8 cellular contexts compared by ENCODE assay signal in genomic region chr10:114304566-114305421, GRCh38.
DNase-seq lines count a peak whose midpoint lies in the region; ATAC-seq and TF ChIP-seq lines count a peak whose summit lies in the region.

No MANE protein-coding gene starts in this region.

- peak overlapping the region; percentile 71 for H3K4me2 ChIP-seq in fibroblast of lung (ENCODE audit: extremely low read depth, insufficient read depth, low read length)
- peak overlapping the region; percentile 71 for H3K4me2 ChIP-seq in osteoblast (ENCODE audit: insufficient read depth, low read length)

- H3K36me3 ChIP-seq in fibroblast of lung (ENCODE audit: control insufficient read depth, insufficient read depth, low read length) = no peaks in the 10 kb centered on the region
- H3K36me3 ChIP-seq in osteoblast (ENCODE audit: insufficient read depth, low read length) = no peaks in the 10 kb centered on the region
- peaks cover 0 to 23% (median 0%) of the 10 kb centered on the region in 3 donors for H3K36me3 ChIP-seq in tibial artery

- no peaks in the 10 kb centered on the region for H4K20me1 ChIP-seq in fibroblast of lung (ENCODE audit: control insufficient read depth, extremely low read depth, insufficient read depth, low read length)
- no peaks in the 10 kb centered on the region for H4K20me1 ChIP-seq in osteoblast (ENCODE audit: insufficient read depth, low read length)

- H3K4me3 ChIP-seq in fibroblast of lung (replicated peaks in 1 of 4; ENCODE audit: control extremely low read depth in 1 of 4, insufficient read depth in 1 of 4, low read depth in 3 of 4, low read length in 4 of 4) = peak overlapping the region; percentile 0 to 48 (median 24)
- H3K4me3 ChIP-seq in osteoblast (ENCODE audit: insufficient read depth, low read length) = peak overlapping the region; percentile 7
- peak overlapping the region; percentile 36 to 39 for H3K4me3 ChIP-seq in tibial artery

- H3K4me1 ChIP-seq in fibroblast of lung (ENCODE audit: control insufficient read depth, extremely low read depth, insufficient read depth, low read length) = peaks cover 17% of the 10 kb centered on the region
- H3K4me1 ChIP-seq in osteoblast (ENCODE audit: insufficient read depth, low read length) = peaks cover 25% of the 10 kb centered on the region
- H3K4me1 ChIP-seq in tibial artery = peaks cover 0 to 57% (median 25%) of the 10 kb centered on the region in 4 donors

- H2AFZ ChIP-seq in fibroblast of lung (ENCODE audit: low read length) (no peak overlapping the region), osteoblast (ENCODE audit: low read length) (no peak overlapping the region)

- H3K79me2 ChIP-seq in fibroblast of lung (ENCODE audit: control insufficient read depth, insufficient read depth, low read length) (no peaks in the 10 kb centered on the region), osteoblast (ENCODE audit: insufficient read depth, low read length) (no peaks in the 10 kb centered on the region)

- ATAC-seq in HG02981 (IDR thresholded peaks at IDR 0.05; ENCODE audit: unreplicated experiment) = peak; percentile 52

- H3K9ac ChIP-seq in fibroblast of lung (ENCODE audit: insufficient read depth, low read length) = peak overlapping the region; percentile 41

- intact Hi-C loops in tibial artery (cut with DNase I; ENCODE audit: low total_unique reads) = loop anchor here (5.0 kb wide), 1 partner anchor 133 kb away; no protein-coding TSS in a partner anchor

- H3K9me3 ChIP-seq in fibroblast of lung (ENCODE audit: control insufficient read depth, insufficient read depth, low read depth, low read length) = no peaks in the 10 kb centered on the region
- no peaks in the 10 kb centered on the region for H3K9me3 ChIP-seq in osteoblast (ENCODE audit: low read depth, low read length)
- H3K9me3 ChIP-seq in tibial artery = no peaks in the 10 kb centered on the region

- H3K27ac ChIP-seq in fibroblast of lung (ENCODE audit: insufficient read depth, low read length) (peak overlapping the region; percentile 31), osteoblast (ENCODE audit: low read depth, low read length) (peak overlapping the region; percentile 1), tibial artery (peak overlapping the region; percentile 54 to 57)

- H3K27me3 ChIP-seq in fibroblast of lung (ENCODE audit: control insufficient read depth, insufficient read depth, low read length) = peaks cover 3% of the 10 kb centered on the region
- peaks cover 10% of the 10 kb centered on the region for H3K27me3 ChIP-seq in osteoblast (ENCODE audit: insufficient read depth, low read length)
- no peaks in the 10 kb centered on the region for H3K27me3 ChIP-seq in tibial artery

- DNase-seq in SIG-M5 treated with dmso at 0.1 percent for 504 hours (lab: John Stamatoyannopoulos, UW; ENCODE audit: unreplicated experiment) (peak; percentile 42), SIG-M5 (lab: John Stamatoyannopoulos, UW) (no peak), NCI-H524 (lab: John Stamatoyannopoulos, UW) (peak; percentile 28 to 41), activated T-cell treated with anti-CD3 and anti-CD28 coated beads for 1 hour (ENCODE audit: low read depth) (peak; percentile 52), fibroblast of lung (ENCODE audit: low read depth in 2 of 2) (no peak), osteoblast (ENCODE audit: insufficient read length, low spot score, missing footprints) (no peak), tibial artery (peak in 1 of 2 donors; percentile 69)

- TF ChIP-seq CTCF in fibroblast of lung (conservative IDR thresholded peaks at IDR 0.05 in 1 of 2, IDR thresholded peaks at IDR 0.05 in 1 of 2; ENCODE audit: low read depth in 1 of 2, low read length in 2 of 2) (peak; percentile 53 to 62), osteoblast (IDR thresholded peaks at IDR 0.05; ENCODE audit: extremely low read depth, low read depth, low read length) (peak; percentile 35), tibial artery (IDR thresholded peaks at IDR 0.05) (peak in 1 of 2 experiments; percentile 36)

Comparison
In these comparisons a context has a peak if more than half of its experiments do, and no peak if none do; other contexts are left out.
1. DNase-seq: peak in SIG-M5 treated with dmso at 0.1 percent for 504 hours (single experiment), NCI-H524 (2 of 2) and activated T-cell treated with anti-CD3 and anti-CD28 coated beads for 1 hour (single experiment); none in SIG-M5 (single experiment), fibroblast of lung (0 of 2) and osteoblast (single experiment).
2. H3K27ac ChIP-seq: peak in every context shown above with its lines; median percentile 56 in tibial artery; 31 in fibroblast of lung; 1 in osteoblast.
3. Peak in every context shown above with its lines, with median percentiles within 50 percentile points of each other: H3K4me3 ChIP-seq.